8 cellular contexts compared by ENCODE assay signal in genomic region chr14:69129264-69129880, GRCh38. TPM values are rescaled to one million over a fixed set of nuclear protein-coding genes. Genes with fewer than 3 reads are reported as not detected.
DNase-seq lines count a peak whose midpoint lies in the region; ATAC-seq and TF ChIP-seq lines count a peak whose summit lies in the region.

No MANE protein-coding gene starts in this region.

- H3K27ac Mint-ChIP-seq in activated naive CD8-positive, alpha-beta T cell treated with anti-CD3 and anti-CD28 coated beads, Interleukin-2, amount 50 U/mL, for 24 hours, result peak overlapping the region; percentile 75

- H3K4me1 Mint-ChIP-seq in activated naive CD8-positive, alpha-beta T cell treated with anti-CD3 and anti-CD28 coated beads, Interleukin-2, amount 50 U/mL, for 24 hours, result peaks cover 68% of the 10 kb centered on the region

- no peaks in the 10 kb centered on the region for H3K27me3 ChIP-seq in heart right ventricle
- no peaks in the 10 kb centered on the region for H3K27me3 ChIP-seq in psoas muscle (ENCODE audit: insufficient read depth in 3 of 3, low read length in 2 of 3)

- H3K27ac ChIP-seq in heart right ventricle (peak overlapping the region in 5 of 10 donors; percentile 4 to 39 (median 29)), psoas muscle (peak overlapping the region; percentile 64)

- peak; percentile 95 for TF ChIP-seq CTCF in AG09309 (IDR thresholded peaks at IDR 0.05; ENCODE audit: control insufficient read depth, insufficient read depth, low read depth, low read length, missing control alignments)
- peak; percentile 85 for TF ChIP-seq CTCF in GM20000 (IDR thresholded peaks at IDR 0.05; ENCODE audit: extremely low read depth, missing control alignments)
- peak; percentile 85 to 97 (median 94) for TF ChIP-seq CTCF in heart right ventricle (IDR thresholded peaks at IDR 0.05)
- TF ChIP-seq CTCF in psoas muscle (IDR thresholded peaks at IDR 0.05), result peak; percentile 92

- peaks cover 2% of the 10 kb centered on the region for H3K36me3 Mint-ChIP-seq in activated naive CD8-positive, alpha-beta T cell treated with anti-CD3 and anti-CD28 coated beads, Interleukin-2, amount 50 U/mL, for 24 hours (ENCODE audit: low read depth)

- peak; percentile 65 for ATAC-seq in activated naive CD8-positive, alpha-beta T cell treated with anti-CD3 and anti-CD28 coated beads, Interleukin-2, amount 50 U/mL, for 24 hours
- ATAC-seq in heart right ventricle (peak; percentile 75 to 87 (median 82)), psoas muscle (peak; percentile 79 to 87 (median 83)), GM18907 (IDR thresholded peaks at IDR 0.05; ENCODE audit: unreplicated experiment) (no peak)

- H3K4me3 ChIP-seq in AG09309 (ENCODE audit: control insufficient read depth, low read depth, low read length) (no peak overlapping the region), heart right ventricle (no peak overlapping the region), psoas muscle (no peak overlapping the region)

- H3K9me3 ChIP-seq in heart right ventricle (no peaks in the 10 kb centered on the region), psoas muscle (no peaks in the 10 kb centered on the region)

- peaks cover 15 to 81% (median 69%) of the 10 kb centered on the region in 9 donors for H3K4me1 ChIP-seq in heart right ventricle
- peaks cover 56% of the 10 kb centered on the region for H3K4me1 ChIP-seq in psoas muscle

- DNase-seq in AG09309 (ENCODE audit: low read depth), result peak; percentile 73
- DNase-seq in GM20000 (ENCODE audit: low spot score), result peak; percentile 71
- peak; percentile 79 for DNase-seq in NCI-H1436 (lab: John Stamatoyannopoulos, UW)
- peak; percentile 58 for DNase-seq in T follicular helper cell (ENCODE audit: low read depth)
- DNase-seq in activated naive CD8-positive, alpha-beta T cell treated with anti-CD3 and anti-CD28 coated beads, Interleukin-2, amount 50 U/mL, for 24 hours, result peak; percentile 68
- DNase-seq in heart right ventricle, result peak; percentile 43 to 76
- DNase-seq in psoas muscle, result peak; percentile 59 to 78

- WGBS in heart right ventricle, 2 donors, result 17 to 18% methylated on average over 7 of the region's 7 CpGs
- 11 to 17% (median 16%) methylated on average over 7 of the region's 7 CpGs for WGBS in psoas muscle, 3 donors

- H3K9me3 Mint-ChIP-seq in activated naive CD8-positive, alpha-beta T cell treated with anti-CD3 and anti-CD28 coated beads, Interleukin-2, amount 50 U/mL, for 24 hours, result no peaks in the 10 kb centered on the region

- intact Hi-C loops in heart right ventricle (cut with DNase I), result loop anchor here in 5 of 10 donors (5.0 to 10.0 kb wide), 4 partner anchors 63 to 335 kb away; partner anchors contain the start of gene EXD2 (in 1 of the 5)
- intact Hi-C loops in psoas muscle (cut with DNase I), result loop anchor here in 1 of 2 donors (1.0 kb wide), 3 partner anchors 24 to 331 kb away; partner anchors contain the start of genes DCAF5 and EXD2

- H3K36me3 ChIP-seq in heart right ventricle (no peaks in the 10 kb centered on the region), psoas muscle (ENCODE audit: insufficient read depth in 1 of 2, low read depth in 1 of 2) (no peaks in the 10 kb centered on the region)

- H3K27me3 Mint-ChIP-seq in activated naive CD8-positive, alpha-beta T cell treated with anti-CD3 and anti-CD28 coated beads, Interleukin-2, amount 50 U/mL, for 24 hours, result no peaks in the 10 kb centered on the region

- H3K4me3 Mint-ChIP-seq in activated naive CD8-positive, alpha-beta T cell treated with anti-CD3 and anti-CD28 coated beads, Interleukin-2, amount 50 U/mL, for 24 hours, result no peak overlapping the region

RNA-seq across cellular contexts. Expression of gene DCAF5, which starts 23.5 kb away (rescaled TPM):
- total RNA-seq in heart right ventricle (10 to 100 TPM; 49.3 to 63.1 (median 58.7) TPM), psoas muscle (10 to 100 TPM; 74.3 to 86.3 (median 78.7) TPM)
- polyA plus RNA-seq in heart right ventricle (10 to 100 TPM; 14.1 to 18.2 TPM), psoas muscle (10 to 100 TPM in 2 of 3 donors, 1 to 10 TPM in 1; 9.1 to 74.7 (median 24.4) TPM)
